ENCODE assay signal across 1 cellular context in the genomic region with DNA sequence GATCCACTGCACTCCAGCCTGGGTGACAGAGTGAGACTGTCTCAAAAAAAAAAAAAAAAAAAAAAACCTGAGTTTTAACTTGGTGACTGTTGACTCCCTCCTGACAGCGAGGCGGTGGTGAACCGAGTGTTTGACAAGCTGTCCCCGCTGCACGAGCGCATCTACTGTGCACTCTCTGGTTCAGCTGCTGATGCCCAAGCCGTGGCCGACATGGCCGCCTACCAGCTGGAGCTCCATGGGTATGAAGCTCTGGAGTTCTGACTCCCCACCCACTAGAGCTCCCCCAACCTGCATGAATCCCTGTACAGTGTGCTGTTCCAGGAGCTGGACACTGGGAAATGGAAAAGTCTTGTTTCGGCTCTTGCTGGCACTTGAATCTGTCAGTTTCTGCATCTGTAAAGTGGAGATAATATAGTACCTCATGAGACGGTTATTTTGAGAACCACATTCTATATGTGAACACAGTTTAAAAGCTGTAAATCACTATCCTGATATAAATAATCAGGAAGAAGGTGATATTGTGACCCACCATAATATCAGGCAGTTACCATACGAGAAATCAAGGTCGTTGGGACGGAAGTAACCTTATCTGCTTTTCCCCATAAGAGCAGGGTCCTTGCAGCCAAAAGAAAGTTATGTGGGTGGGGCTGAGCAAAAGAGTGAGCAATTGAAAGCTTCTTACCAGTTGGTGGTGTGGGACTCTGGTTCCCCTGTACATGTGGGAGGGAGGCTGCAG.
TF ChIP-seq lines count a peak whose summit lies in the region.

No MANE protein-coding gene starts in this region.

TF ChIP-seq in K562, 482 proteins besides CTCF, POLR2A, EP300 and RAD21 (continued from another document and continues in another):
- TF ChIP-seq, protein P1, sequence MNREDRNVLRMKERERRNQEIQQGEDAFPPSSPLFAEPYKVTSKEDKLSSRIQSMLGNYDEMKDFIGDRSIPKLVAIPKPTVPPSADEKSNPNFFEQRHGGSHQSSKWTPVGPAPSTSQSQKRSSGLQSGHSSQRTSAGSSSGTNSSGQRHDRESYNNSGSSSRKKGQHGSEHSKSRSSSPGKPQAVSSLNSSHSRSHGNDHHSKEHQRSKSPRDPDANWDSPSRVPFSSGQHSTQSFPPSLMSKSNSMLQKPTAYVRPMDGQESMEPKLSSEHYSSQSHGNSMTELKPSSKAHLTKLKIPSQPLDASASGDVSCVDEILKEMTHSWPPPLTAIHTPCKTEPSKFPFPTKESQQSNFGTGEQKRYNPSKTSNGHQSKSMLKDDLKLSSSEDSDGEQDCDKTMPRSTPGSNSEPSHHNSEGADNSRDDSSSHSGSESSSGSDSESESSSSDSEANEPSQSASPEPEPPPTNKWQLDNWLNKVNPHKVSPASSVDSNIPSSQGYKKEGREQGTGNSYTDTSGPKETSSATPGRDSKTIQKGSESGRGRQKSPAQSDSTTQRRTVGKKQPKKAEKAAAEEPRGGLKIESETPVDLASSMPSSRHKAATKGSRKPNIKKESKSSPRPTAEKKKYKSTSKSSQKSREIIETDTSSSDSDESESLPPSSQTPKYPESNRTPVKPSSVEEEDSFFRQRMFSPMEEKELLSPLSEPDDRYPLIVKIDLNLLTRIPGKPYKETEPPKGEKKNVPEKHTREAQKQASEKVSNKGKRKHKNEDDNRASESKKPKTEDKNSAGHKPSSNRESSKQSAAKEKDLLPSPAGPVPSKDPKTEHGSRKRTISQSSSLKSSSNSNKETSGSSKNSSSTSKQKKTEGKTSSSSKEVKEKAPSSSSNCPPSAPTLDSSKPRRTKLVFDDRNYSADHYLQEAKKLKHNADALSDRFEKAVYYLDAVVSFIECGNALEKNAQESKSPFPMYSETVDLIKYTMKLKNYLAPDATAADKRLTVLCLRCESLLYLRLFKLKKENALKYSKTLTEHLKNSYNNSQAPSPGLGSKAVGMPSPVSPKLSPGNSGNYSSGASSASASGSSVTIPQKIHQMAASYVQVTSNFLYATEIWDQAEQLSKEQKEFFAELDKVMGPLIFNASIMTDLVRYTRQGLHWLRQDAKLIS (CRISPR knock-in tag; IDR thresholded peaks at IDR 0.05): no peak
- no peak for TF ChIP-seq KAT7 (CRISPR knock-in tag; IDR thresholded peaks at IDR 0.05; ENCODE audit: borderline replicate concordance)
- TF ChIP-seq PML (IDR thresholded peaks at IDR 0.05; ENCODE audit: low read length): peak; percentile 69
- TF ChIP-seq C11orf30 (IDR thresholded peaks at IDR 0.05; ENCODE audit: low read depth): no peak
- TF ChIP-seq, protein P2, sequence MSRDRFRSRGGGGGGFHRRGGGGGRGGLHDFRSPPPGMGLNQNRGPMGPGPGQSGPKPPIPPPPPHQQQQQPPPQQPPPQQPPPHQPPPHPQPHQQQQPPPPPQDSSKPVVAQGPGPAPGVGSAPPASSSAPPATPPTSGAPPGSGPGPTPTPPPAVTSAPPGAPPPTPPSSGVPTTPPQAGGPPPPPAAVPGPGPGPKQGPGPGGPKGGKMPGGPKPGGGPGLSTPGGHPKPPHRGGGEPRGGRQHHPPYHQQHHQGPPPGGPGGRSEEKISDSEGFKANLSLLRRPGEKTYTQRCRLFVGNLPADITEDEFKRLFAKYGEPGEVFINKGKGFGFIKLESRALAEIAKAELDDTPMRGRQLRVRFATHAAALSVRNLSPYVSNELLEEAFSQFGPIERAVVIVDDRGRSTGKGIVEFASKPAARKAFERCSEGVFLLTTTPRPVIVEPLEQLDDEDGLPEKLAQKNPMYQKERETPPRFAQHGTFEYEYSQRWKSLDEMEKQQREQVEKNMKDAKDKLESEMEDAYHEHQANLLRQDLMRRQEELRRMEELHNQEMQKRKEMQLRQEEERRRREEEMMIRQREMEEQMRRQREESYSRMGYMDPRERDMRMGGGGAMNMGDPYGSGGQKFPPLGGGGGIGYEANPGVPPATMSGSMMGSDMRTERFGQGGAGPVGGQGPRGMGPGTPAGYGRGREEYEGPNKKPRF (IDR thresholded peaks at IDR 0.05; ENCODE audit: low read depth, low read length): no peak
- no peak for TF ChIP-seq ZNF212 (CRISPR knock-in tag; IDR thresholded peaks at IDR 0.05)
- no peak for TF ChIP-seq ZNF23 (CRISPR knock-in tag; IDR thresholded peaks at IDR 0.05)
- TF ChIP-seq, protein P3, sequence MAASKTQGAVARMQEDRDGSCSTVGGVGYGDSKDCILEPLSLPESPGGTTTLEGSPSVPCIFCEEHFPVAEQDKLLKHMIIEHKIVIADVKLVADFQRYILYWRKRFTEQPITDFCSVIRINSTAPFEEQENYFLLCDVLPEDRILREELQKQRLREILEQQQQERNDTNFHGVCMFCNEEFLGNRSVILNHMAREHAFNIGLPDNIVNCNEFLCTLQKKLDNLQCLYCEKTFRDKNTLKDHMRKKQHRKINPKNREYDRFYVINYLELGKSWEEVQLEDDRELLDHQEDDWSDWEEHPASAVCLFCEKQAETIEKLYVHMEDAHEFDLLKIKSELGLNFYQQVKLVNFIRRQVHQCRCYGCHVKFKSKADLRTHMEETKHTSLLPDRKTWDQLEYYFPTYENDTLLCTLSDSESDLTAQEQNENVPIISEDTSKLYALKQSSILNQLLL (CRISPR knock-in tag; IDR thresholded peaks at IDR 0.05; ENCODE audit: borderline replicate concordance): no peak
- peak; percentile 84 for TF ChIP-seq DPF2 (IDR thresholded peaks at IDR 0.05)
- TF ChIP-seq, protein P4, sequence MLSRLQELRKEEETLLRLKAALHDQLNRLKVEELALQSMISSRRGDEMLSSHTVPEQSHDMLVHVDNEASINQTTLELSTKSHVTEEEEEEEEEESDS (CRISPR knock-in tag; IDR thresholded peaks at IDR 0.05): no peak
- TF ChIP-seq KLF6 (CRISPR knock-in tag; IDR thresholded peaks at IDR 0.05; ENCODE audit: borderline replicate concordance): no peak
- no peak for TF ChIP-seq ZNF239 (CRISPR knock-in tag; IDR thresholded peaks at IDR 0.05)
- TF ChIP-seq, protein P5, sequence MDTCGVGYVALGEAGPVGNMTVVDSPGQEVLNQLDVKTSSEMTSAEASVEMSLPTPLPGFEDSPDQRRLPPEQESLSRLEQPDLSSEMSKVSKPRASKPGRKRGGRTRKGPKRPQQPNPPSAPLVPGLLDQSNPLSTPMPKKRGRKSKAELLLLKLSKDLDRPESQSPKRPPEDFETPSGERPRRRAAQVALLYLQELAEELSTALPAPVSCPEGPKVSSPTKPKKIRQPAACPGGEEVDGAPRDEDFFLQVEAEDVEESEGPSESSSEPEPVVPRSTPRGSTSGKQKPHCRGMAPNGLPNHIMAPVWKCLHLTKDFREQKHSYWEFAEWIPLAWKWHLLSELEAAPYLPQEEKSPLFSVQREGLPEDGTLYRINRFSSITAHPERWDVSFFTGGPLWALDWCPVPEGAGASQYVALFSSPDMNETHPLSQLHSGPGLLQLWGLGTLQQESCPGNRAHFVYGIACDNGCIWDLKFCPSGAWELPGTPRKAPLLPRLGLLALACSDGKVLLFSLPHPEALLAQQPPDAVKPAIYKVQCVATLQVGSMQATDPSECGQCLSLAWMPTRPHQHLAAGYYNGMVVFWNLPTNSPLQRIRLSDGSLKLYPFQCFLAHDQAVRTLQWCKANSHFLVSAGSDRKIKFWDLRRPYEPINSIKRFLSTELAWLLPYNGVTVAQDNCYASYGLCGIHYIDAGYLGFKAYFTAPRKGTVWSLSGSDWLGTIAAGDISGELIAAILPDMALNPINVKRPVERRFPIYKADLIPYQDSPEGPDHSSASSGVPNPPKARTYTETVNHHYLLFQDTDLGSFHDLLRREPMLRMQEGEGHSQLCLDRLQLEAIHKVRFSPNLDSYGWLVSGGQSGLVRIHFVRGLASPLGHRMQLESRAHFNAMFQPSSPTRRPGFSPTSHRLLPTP (IDR thresholded peaks at IDR 0.05; ENCODE audit: borderline replicate concordance, extremely low read depth, insufficient read length): no peak
- TF ChIP-seq BRCA1 (IDR thresholded peaks at IDR 0.05): no peak
- TF ChIP-seq BRCA1 (CRISPR knock-in tag; IDR thresholded peaks at IDR 0.05): no peak
- no peak for TF ChIP-seq HLTF (IDR thresholded peaks at IDR 0.05)
- TF ChIP-seq BRD4 (IDR thresholded peaks at IDR 0.05): no peak
- no peak for TF ChIP-seq BRF1 (IDR thresholded peaks at IDR 0.05; ENCODE audit: borderline replicate concordance, extremely low read depth, insufficient read length)
- TF ChIP-seq EWSR1 (IDR thresholded peaks at IDR 0.05; ENCODE audit: borderline replicate concordance, low read depth, partially characterized antibody): no peak
- no peak for TF ChIP-seq POLR2AphosphoS2 (IDR thresholded peaks at IDR 0.05; ENCODE audit: low read length)
- TF ChIP-seq, protein P6, sequence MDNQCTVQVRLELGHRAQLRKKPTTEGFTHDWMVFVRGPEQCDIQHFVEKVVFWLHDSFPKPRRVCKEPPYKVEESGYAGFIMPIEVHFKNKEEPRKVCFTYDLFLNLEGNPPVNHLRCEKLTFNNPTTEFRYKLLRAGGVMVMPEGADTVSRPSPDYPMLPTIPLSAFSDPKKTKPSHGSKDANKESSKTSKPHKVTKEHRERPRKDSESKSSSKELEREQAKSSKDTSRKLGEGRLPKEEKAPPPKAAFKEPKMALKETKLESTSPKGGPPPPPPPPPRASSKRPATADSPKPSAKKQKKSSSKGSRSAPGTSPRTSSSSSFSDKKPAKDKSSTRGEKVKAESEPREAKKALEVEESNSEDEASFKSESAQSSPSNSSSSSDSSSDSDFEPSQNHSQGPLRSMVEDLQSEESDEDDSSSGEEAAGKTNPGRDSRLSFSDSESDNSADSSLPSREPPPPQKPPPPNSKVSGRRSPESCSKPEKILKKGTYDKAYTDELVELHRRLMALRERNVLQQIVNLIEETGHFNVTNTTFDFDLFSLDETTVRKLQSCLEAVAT (IDR thresholded peaks at IDR 0.05): no peak
- TF ChIP-seq TRIM28 (IDR thresholded peaks at IDR 0.05): no peak
- no peak for TF ChIP-seq YY1 (IDR thresholded peaks at IDR 0.05; ENCODE audit: borderline replicate concordance in 1 of 3, control insufficient read depth in 1 of 3, extremely low read depth in 1 of 3, insufficient read depth in 3 of 3, insufficient read length in 1 of 3, insufficient replicate concordance in 2 of 3, low read depth in 1 of 3, low read length in 2 of 3)
- no peak for TF ChIP-seq ZNF79 (CRISPR knock-in tag; IDR thresholded peaks at IDR 0.05; ENCODE audit: low read depth)
- TF ChIP-seq, protein P7, sequence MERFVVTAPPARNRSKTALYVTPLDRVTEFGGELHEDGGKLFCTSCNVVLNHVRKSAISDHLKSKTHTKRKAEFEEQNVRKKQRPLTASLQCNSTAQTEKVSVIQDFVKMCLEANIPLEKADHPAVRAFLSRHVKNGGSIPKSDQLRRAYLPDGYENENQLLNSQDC (CRISPR knock-in tag; IDR thresholded peaks at IDR 0.05): no peak
- TF ChIP-seq CREB1 (IDR thresholded peaks at IDR 0.05): no peak
- TF ChIP-seq CREB1 (CRISPR knock-in tag; IDR thresholded peaks at IDR 0.05): no peak
- TF ChIP-seq, protein P8, sequence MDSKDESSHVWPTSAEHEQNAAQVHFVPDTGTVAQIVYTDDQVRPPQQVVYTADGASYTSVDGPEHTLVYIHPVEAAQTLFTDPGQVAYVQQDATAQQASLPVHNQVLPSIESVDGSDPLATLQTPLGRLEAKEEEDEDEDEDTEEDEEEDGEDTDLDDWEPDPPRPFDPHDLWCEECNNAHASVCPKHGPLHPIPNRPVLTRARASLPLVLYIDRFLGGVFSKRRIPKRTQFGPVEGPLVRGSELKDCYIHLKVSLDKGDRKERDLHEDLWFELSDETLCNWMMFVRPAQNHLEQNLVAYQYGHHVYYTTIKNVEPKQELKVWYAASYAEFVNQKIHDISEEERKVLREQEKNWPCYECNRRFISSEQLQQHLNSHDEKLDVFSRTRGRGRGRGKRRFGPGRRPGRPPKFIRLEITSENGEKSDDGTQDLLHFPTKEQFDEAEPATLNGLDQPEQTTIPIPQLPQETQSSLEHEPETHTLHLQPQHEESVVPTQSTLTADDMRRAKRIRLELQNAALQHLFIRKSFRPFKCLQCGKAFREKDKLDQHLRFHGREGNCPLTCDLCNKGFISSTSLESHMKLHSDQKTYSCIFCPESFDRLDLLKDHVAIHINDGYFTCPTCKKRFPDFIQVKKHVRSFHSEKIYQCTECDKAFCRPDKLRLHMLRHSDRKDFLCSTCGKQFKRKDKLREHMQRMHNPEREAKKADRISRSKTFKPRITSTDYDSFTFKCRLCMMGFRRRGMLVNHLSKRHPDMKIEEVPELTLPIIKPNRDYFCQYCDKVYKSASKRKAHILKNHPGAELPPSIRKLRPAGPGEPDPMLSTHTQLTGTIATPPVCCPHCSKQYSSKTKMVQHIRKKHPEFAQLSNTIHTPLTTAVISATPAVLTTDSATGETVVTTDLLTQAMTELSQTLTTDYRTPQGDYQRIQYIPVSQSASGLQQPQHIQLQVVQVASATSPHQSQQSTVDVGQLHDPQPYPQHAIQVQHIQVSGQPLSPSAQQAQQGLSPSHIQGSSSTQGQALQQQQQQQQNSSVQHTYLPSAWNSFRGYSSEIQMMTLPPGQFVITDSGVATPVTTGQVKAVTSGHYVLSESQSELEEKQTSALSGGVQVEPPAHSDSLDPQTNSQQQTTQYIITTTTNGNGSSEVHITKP (IDR thresholded peaks at IDR 0.05; ENCODE audit: partially characterized antibody): no peak
- no peak for TF ChIP-seq ERF (CRISPR knock-in tag; IDR thresholded peaks at IDR 0.05)
- TF ChIP-seq, protein P9, sequence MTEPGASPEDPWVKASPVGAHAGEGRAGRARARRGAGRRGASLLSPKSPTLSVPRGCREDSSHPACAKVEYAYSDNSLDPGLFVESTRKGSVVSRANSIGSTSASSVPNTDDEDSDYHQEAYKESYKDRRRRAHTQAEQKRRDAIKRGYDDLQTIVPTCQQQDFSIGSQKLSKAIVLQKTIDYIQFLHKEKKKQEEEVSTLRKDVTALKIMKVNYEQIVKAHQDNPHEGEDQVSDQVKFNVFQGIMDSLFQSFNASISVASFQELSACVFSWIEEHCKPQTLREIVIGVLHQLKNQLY (CRISPR knock-in tag; conservative IDR thresholded peaks at IDR 0.05): no peak
- peak; percentile 65; the same call in 1 of the 2 replicates for TF ChIP-seq PHF21A (IDR thresholded peaks at IDR 0.05; ENCODE audit: borderline replicate concordance, low read depth)
- TF ChIP-seq SNIP1 (IDR thresholded peaks at IDR 0.05; ENCODE audit: low read depth): no peak
- TF ChIP-seq, protein P10, sequence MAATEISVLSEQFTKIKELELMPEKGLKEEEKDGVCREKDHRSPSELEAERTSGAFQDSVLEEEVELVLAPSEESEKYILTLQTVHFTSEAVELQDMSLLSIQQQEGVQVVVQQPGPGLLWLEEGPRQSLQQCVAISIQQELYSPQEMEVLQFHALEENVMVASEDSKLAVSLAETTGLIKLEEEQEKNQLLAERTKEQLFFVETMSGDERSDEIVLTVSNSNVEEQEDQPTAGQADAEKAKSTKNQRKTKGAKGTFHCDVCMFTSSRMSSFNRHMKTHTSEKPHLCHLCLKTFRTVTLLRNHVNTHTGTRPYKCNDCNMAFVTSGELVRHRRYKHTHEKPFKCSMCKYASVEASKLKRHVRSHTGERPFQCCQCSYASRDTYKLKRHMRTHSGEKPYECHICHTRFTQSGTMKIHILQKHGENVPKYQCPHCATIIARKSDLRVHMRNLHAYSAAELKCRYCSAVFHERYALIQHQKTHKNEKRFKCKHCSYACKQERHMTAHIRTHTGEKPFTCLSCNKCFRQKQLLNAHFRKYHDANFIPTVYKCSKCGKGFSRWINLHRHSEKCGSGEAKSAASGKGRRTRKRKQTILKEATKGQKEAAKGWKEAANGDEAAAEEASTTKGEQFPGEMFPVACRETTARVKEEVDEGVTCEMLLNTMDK (IDR thresholded peaks at IDR 0.05; ENCODE audit: borderline replicate concordance, insufficient read depth, low read depth, low read length, poor library complexity, severe bottlenecking): no peak
- TF ChIP-seq, protein P11, sequence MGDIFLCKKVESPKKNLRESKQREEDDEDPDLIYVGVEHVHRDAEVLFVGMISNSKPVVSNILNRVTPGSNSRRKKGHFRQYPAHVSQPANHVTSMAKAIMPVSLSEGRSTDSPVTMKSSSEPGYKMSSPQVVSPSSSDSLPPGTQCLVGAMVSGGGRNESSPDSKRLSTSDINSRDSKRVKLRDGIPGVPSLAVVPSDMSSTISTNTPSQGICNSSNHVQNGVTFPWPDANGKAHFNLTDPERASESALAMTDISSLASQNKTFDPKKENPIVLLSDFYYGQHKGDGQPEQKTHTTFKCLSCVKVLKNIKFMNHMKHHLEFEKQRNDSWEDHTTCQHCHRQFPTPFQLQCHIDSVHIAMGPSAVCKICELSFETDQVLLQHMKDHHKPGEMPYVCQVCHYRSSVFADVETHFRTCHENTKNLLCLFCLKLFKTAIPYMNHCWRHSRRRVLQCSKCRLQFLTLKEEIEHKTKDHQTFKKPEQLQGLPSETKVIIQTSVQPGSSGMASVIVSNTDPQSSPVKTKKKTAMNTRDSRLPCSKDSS (IDR thresholded peaks at IDR 0.05; ENCODE audit: low read depth, partially characterized antibody): no peak
